Comparison of ENCODE assay signal across 23 cellular contexts in genomic region chr1:44759077-44759476, GRCh38. TPM values are rescaled to one million over a fixed set of nuclear protein-coding genes. Genes with fewer than 3 reads are reported as not detected.
"Had no signal": no experiment of that assay in that cellular context is flagged by ENCODE, and none has a peak within 500 bp of the region (broad histone marks: within the 10 kb centered on the region; RNA-seq: fewer than 3 reads in every experiment).

No MANE protein-coding gene starts in this region.

- H3K4me2 ChIP-seq: smooth muscle cell had no signal

- DNase-seq: effector memory CD4-positive, alpha-beta T cell; gastrocnemius medialis; heart right ventricle; islet precursor cell; mammary epithelial cell; naive thymus-derived CD8-positive, alpha-beta T cell; posterior cingulate gyrus; stimulated activated CD4-positive, alpha-beta T cell treated with anti-CD3 and anti-CD28 coated beads, Interleukin-2, amount 100 ng/mL, for 48 hours; stimulated activated naive CD4-positive, alpha-beta T cell treated with Interleukin-2 at 50 U/mL for 16 hours; trophoblast cell had no signal

- H3K4me3 ChIP-seq: esophagus muscularis mucosa, gastrocnemius medialis, heart right ventricle, right atrium auricular region, smooth muscle cell had no signal

- H3K27ac ChIP-seq: esophagus muscularis mucosa, gastrocnemius medialis, heart right ventricle, right atrium auricular region had no signal

- ATAC-seq: gastrocnemius medialis; heart right ventricle; left lobe of liver; naive thymus-derived CD8-positive, alpha-beta T cell had no signal

- H3K36me3 ChIP-seq: gastrocnemius medialis, right atrium auricular region had no signal

- H3K27me3 ChIP-seq: esophagus muscularis mucosa, gastrocnemius medialis, heart right ventricle, right atrium auricular region had no signal

- FAIRE-seq: endometrium had no signal

- H3K9me3 ChIP-seq: esophagus muscularis mucosa, gastrocnemius medialis, heart right ventricle, right atrium auricular region had no signal

- H3K4me1 ChIP-seq: esophagus muscularis mucosa, right atrium auricular region had no signal

RNA-seq across cellular contexts. Expression of gene RNU5D-1, which starts 28.1 kb away (rescaled TPM):
- total RNA-seq: esophagus muscularis mucosa; fibroblast of villous mesenchyme; gastrocnemius medialis; heart right ventricle; left lobe of liver; lower leg skin; mammary epithelial cell; mesenteric fat pad; mononuclear cell; naive thymus-derived CD8-positive, alpha-beta T cell; osteocyte; right atrium auricular region; smooth muscle cell; urinary bladder had no signal
- polyA plus RNA-seq: heart right ventricle; mammary epithelial cell; naive thymus-derived CD8-positive, alpha-beta T cell; neural cell; smooth muscle cell; thymus; urinary bladder had no signal

RNA-seq across cellular contexts. Expression of gene BEST4, which starts 28.9 kb away (rescaled TPM):
- total RNA-seq: fibroblast of villous mesenchyme, right atrium auricular region, urinary bladder had no signal
- polyA plus RNA-seq: neural cell had no signal
